ENCODE assay signal across 9 cellular contexts in genomic region chr1:26164036-26164927, GRCh38. TPM values are rescaled to one million over a fixed set of nuclear protein-coding genes. Genes with fewer than 3 reads are reported as not detected.
A peak's percentile ranks its signal among the peaks of the same experiment; 100 is the strongest.
DNase-seq lines count a peak whose midpoint lies in the region; ATAC-seq, FAIRE-seq and TF ChIP-seq lines count a peak whose summit lies in the region.
"Had no signal": no experiment of that assay in that cellular context is flagged by ENCODE, and none has a peak within 500 bp of the region (broad histone marks: within the 10 kb centered on the region; RNA-seq: fewer than 3 reads in every experiment).

No MANE protein-coding gene starts in this region.

- H3K4me1 Mint-ChIP-seq in brain, result peaks cover 52% of the 10 kb centered on the region

- H3K4me2 ChIP-seq in keratinocyte (ENCODE audit: control insufficient read depth, extremely low read depth, insufficient read depth, low read depth, low read length), result peak overlapping the region; percentile 70

- H3K9me3 ChIP-seq in keratinocyte (ENCODE audit: control insufficient read depth, low read depth, low read length), result no peaks in the 10 kb centered on the region

- peaks cover 13% of the 10 kb centered on the region for H3K27me3 ChIP-seq in keratinocyte (ENCODE audit: control insufficient read depth, extremely low read depth, insufficient read depth, low read length)

- no peaks in the 10 kb centered on the region for H4K20me1 ChIP-seq in keratinocyte (ENCODE audit: control insufficient read depth, extremely low read depth, insufficient read depth, low read length)

- H3K36me3 Mint-ChIP-seq in brain, result no peaks in the 10 kb centered on the region

- DNase-seq in DMS 273 (lab: John Stamatoyannopoulos, UW; ENCODE audit: unreplicated experiment), result peak; percentile 80
- DNase-seq in DMS 273 treated with DMSO at 0.1 percent for 48 hours (lab: John Stamatoyannopoulos, UW), result no peak
- peak in 4 of 5 donors; percentile 22 to 51 (median 34) for DNase-seq in T-helper 1 cell
- DNase-seq in keratinocyte (ENCODE audit: low read depth, low spot score), result no peak
- DNase-seq in stimulated activated CD4-positive, alpha-beta T cell treated with anti-CD3 and anti-CD28 coated beads, Interleukin-1b, Interleukin-23, amount 100 ng/mL, for 48 hours, result peak; percentile 15
- DNase-seq in COLO829 (ENCODE audit: low spot score), result no peak

- no peak for FAIRE-seq in keratinocyte (lab: Jason Lieb, UNC)
- FAIRE-seq: A204.1 had no signal

- no peak for ATAC-seq in GM19395 (IDR thresholded peaks at IDR 0.05; ENCODE audit: unreplicated experiment)

- no peak overlapping the region for H3K27ac ChIP-seq in keratinocyte (ENCODE audit: control insufficient read depth, insufficient read depth, low read length)

- H3K9me1 ChIP-seq in keratinocyte (ENCODE audit: control insufficient read depth, extremely low read depth, insufficient read depth, low read length), result no peaks in the 10 kb centered on the region

- no peaks in the 10 kb centered on the region for H3K36me3 ChIP-seq in keratinocyte (ENCODE audit: control insufficient read depth in 2 of 2, extremely low read depth in 1 of 2, insufficient read depth in 2 of 2, low read length in 2 of 2)

- peak overlapping the region; percentile 35 to 52 (median 48) for H3K4me3 ChIP-seq in keratinocyte (ENCODE audit: control insufficient read depth in 2 of 3, extremely low read depth in 1 of 3, insufficient read depth in 2 of 3, low read depth in 1 of 3, low read length in 3 of 3)

- peak overlapping the region in 2 of 5 experiments; percentile 72 to 75 for H3K27ac Mint-ChIP-seq in brain

- H3K9ac ChIP-seq in keratinocyte (ENCODE audit: control insufficient read depth, extremely low read depth, insufficient read depth, low read length), result peak overlapping the region; percentile 37

- H3K9me3 Mint-ChIP-seq in brain, result peaks cover 0 to 3% (median 0%) of the 10 kb centered on the region in 5 experiments

- peaks cover 9% of the 10 kb centered on the region for H3K27me3 Mint-ChIP-seq in brain

- H2AFZ ChIP-seq in keratinocyte (ENCODE audit: control insufficient read depth, low read length), result peak overlapping the region; percentile 53

- H3K79me2 ChIP-seq in keratinocyte (ENCODE audit: control insufficient read depth, insufficient read depth, low read length), result no peaks in the 10 kb centered on the region

- peaks cover 7% of the 10 kb centered on the region for H3K4me1 ChIP-seq in keratinocyte (ENCODE audit: control insufficient read depth, extremely low read depth, insufficient read depth, low read length)

- peak overlapping the region; percentile 42 to 73 (median 69) for H3K4me3 Mint-ChIP-seq in brain

- TF ChIP-seq CTCF in brain (conservative IDR thresholded peaks at IDR 0.05) (peak; percentile 60 to 73), keratinocyte (optimal IDR thresholded peaks at IDR 0.05 in 1 of 3, IDR thresholded peaks at IDR 0.05 in 1 of 3, conservative IDR thresholded peaks at IDR 0.05 in 1 of 3; ENCODE audit: extremely low read depth in 1 of 3, insufficient read depth in 2 of 3, low read length in 3 of 3) (peak in 2 of 3 experiments; percentile 44 to 79)

- dilution Hi-C loops in keratinocyte (cut with MboI; ENCODE audit: extremely low pct_ligation_motif_present, low sequenced_read_pairs), result no loop called here

RNA-seq across cellular contexts. Expression of gene C1orf232, which starts 4.5 kb away (rescaled TPM):
- not detected for polyA plus RNA-seq in brain (ENCODE audit: insufficient read depth, low read depth, low replicate concordance)
- polyA plus RNA-seq in keratinocyte, result not detected in 3 replicates
- not detected for polyA plus RNA-seq in keratinocyte (2011; ENCODE audit: low read depth)
- not detected in 2 replicates for polyA plus RNA-seq in keratinocyte (2011; cell fraction: cytosol; rRNA removed)
- not detected in 2 replicates for polyA plus RNA-seq in keratinocyte (2011; cell fraction: nucleus; rRNA removed)
- not detected in 2 replicates for polyA plus RNA-seq in keratinocyte (2012; ENCODE audit: low replicate concordance)
- polyA minus RNA-seq in keratinocyte, result not detected in 3 replicates
- not detected for polyA minus RNA-seq in keratinocyte (2011; cell fraction: cytosol; rRNA and poly(A)+ RNA removed)
- polyA minus RNA-seq in keratinocyte (2011; cell fraction: nucleus; rRNA and poly(A)+ RNA removed), result not detected in 2 replicates

RNA-seq across cellular contexts. Expression of gene FAM110D, which starts 5.4 kb away (rescaled TPM):
- polyA plus RNA-seq in brain (ENCODE audit: insufficient read depth, low read depth, low replicate concordance) (1.2 TPM), keratinocyte (not detected in 3 replicates)
- not detected for polyA plus RNA-seq in keratinocyte (2011; ENCODE audit: low read depth)
- not detected in 2 replicates for polyA plus RNA-seq in keratinocyte (2011; cell fraction: cytosol; rRNA removed)
- polyA plus RNA-seq in keratinocyte (2011; cell fraction: nucleus; rRNA removed), result not detected in 2 replicates
- not detected in 2 replicates for polyA plus RNA-seq in keratinocyte (2012; ENCODE audit: low replicate concordance)
- not detected in 3 replicates for polyA minus RNA-seq in keratinocyte
- not detected for polyA minus RNA-seq in keratinocyte (2011; cell fraction: cytosol; rRNA and poly(A)+ RNA removed)
- polyA minus RNA-seq in keratinocyte (2011; cell fraction: nucleus; rRNA and poly(A)+ RNA removed), result not detected in 2 replicates

RNA-seq across cellular contexts. Expression of gene ZNF593, which starts 5.4 kb away (rescaled TPM):
- polyA plus RNA-seq in brain (ENCODE audit: insufficient read depth, low read depth, low replicate concordance), result 26.6 TPM
- polyA plus RNA-seq in keratinocyte, result 26.0 to 45.2 TPM (median 28.1 TPM) in 3 replicates
- polyA plus RNA-seq in keratinocyte (2011; ENCODE audit: low read depth), result 18.9 TPM
- polyA plus RNA-seq in keratinocyte (2011; cell fraction: cytosol; rRNA removed), result 19.4 and 62.7 TPM in 2 replicates
- polyA plus RNA-seq in keratinocyte (2011; cell fraction: nucleus; rRNA removed), result 15.8 and 20.9 TPM in 2 replicates
- 34.1 and 57.9 TPM in 2 replicates for polyA plus RNA-seq in keratinocyte (2012; ENCODE audit: low replicate concordance)
- 4.8 to 9.7 TPM (median 6.7 TPM) in 3 replicates for polyA minus RNA-seq in keratinocyte
- polyA minus RNA-seq in keratinocyte (2011; cell fraction: cytosol; rRNA and poly(A)+ RNA removed), result 38.4 TPM
- 7.1 and 7.9 TPM in 2 replicates for polyA minus RNA-seq in keratinocyte (2011; cell fraction: nucleus; rRNA and poly(A)+ RNA removed)

RNA-seq across cellular contexts. Expression of gene ZNF593OS, which starts 7.3 kb away (rescaled TPM):
- not detected for polyA plus RNA-seq in brain (ENCODE audit: insufficient read depth, low read depth, low replicate concordance)
- 0.15 TPM in 1 of 3 replicates, not detected in the others for polyA plus RNA-seq in keratinocyte
- polyA plus RNA-seq in keratinocyte (2011; ENCODE audit: low read depth), result not detected
- polyA plus RNA-seq in keratinocyte (2011; cell fraction: cytosol; rRNA removed), result not detected in 2 replicates
- polyA plus RNA-seq in keratinocyte (2011; cell fraction: nucleus; rRNA removed), result not detected in 2 replicates
- 0.42 and 0.52 TPM in 2 replicates for polyA plus RNA-seq in keratinocyte (2012; ENCODE audit: low replicate concordance)
- polyA minus RNA-seq in keratinocyte, result not detected in 3 replicates
- not detected for polyA minus RNA-seq in keratinocyte (2011; cell fraction: cytosol; rRNA and poly(A)+ RNA removed)
- polyA minus RNA-seq in keratinocyte (2011; cell fraction: nucleus; rRNA and poly(A)+ RNA removed), result not detected in 2 replicates

RNA-seq across cellular contexts. Expression of gene CNKSR1, which starts 13.0 kb away (rescaled TPM):
- polyA plus RNA-seq in brain (ENCODE audit: insufficient read depth, low read depth, low replicate concordance) (0.70 TPM), keratinocyte (10.6 to 20.2 TPM (median 12.8 TPM) in 3 replicates)
- 10.3 TPM for polyA plus RNA-seq in keratinocyte (2011; ENCODE audit: low read depth)
- polyA plus RNA-seq in keratinocyte (2011; cell fraction: cytosol; rRNA removed), result 9.7 and 12.0 TPM in 2 replicates
- polyA plus RNA-seq in keratinocyte (2011; cell fraction: nucleus; rRNA removed), result 77.0 and 91.7 TPM in 2 replicates
- polyA plus RNA-seq in keratinocyte (2012; ENCODE audit: low replicate concordance), result 20.3 and 20.9 TPM in 2 replicates
- polyA minus RNA-seq in keratinocyte, result 24.3 to 57.7 TPM (median 27.2 TPM) in 3 replicates
- polyA minus RNA-seq in keratinocyte (2011; cell fraction: cytosol; rRNA and poly(A)+ RNA removed), result 20.3 TPM
- polyA minus RNA-seq in keratinocyte (2011; cell fraction: nucleus; rRNA and poly(A)+ RNA removed), result 31.7 and 44.1 TPM in 2 replicates

Comparison
In these comparisons a context has a peak if more than half of its experiments do, and no peak if none do; other contexts are left out.
1. DNase-seq: peak in DMS 273 (single experiment), T-helper 1 cell (4 of 5) and stimulated activated CD4-positive, alpha-beta T cell treated with anti-CD3 and anti-CD28 coated beads, Interleukin-1b, Interleukin-23, amount 100 ng/mL, for 48 hours (single experiment); none in DMS 273 treated with DMSO at 0.1 percent for 48 hours (single experiment), keratinocyte (single experiment) and COLO829 (single experiment).